ENCODE assay signal across 2 cellular contexts in genomic region chr1:197933647-197934046, GRCh38.
TF ChIP-seq lines count a peak whose summit lies in the region.

No MANE protein-coding gene starts in this region.

TF ChIP-seq in GM23338, 12 proteins besides CTCF, POLR2A, EP300 and RAD21:
- TF ChIP-seq REST (IDR thresholded peaks at IDR 0.05; ENCODE audit: unreplicated experiment): no peak
- TF ChIP-seq STAT1 (IDR thresholded peaks at IDR 0.05; ENCODE audit: unreplicated experiment): no peak
- TF ChIP-seq NANOG (IDR thresholded peaks at IDR 0.05; ENCODE audit: borderline replicate concordance): no peak

TF ChIP-seq in H1, 55 proteins besides CTCF, POLR2A, EP300 and RAD21:
- no peak for TF ChIP-seq ATF2 (IDR thresholded peaks at IDR 0.05; ENCODE audit: low read length)
- TF ChIP-seq RXRA (IDR thresholded peaks at IDR 0.05; ENCODE audit: insufficient read depth, low read depth, low read length): no peak
- TF ChIP-seq E2F6 (IDR thresholded peaks at IDR 0.05): no peak
- TF ChIP-seq TCF12 (IDR thresholded peaks at IDR 0.05; ENCODE audit: low read depth, low read length): no peak
TF ChIP-seq in H1: peak in this region for 0.
